ENCODE assay signal across 23 cellular contexts in genomic region chr13:51550151-51550550, GRCh38. TPM values are rescaled to one million over a fixed set of nuclear protein-coding genes. Genes with fewer than 3 reads are reported as not detected.
DNase-seq lines count a peak whose midpoint lies in the region; ATAC-seq, FAIRE-seq and TF ChIP-seq lines count a peak whose summit lies in the region.
"Had no signal": no experiment of that assay in that cellular context is flagged by ENCODE, and none has a peak within 500 bp of the region (broad histone marks: within the 10 kb centered on the region; RNA-seq: fewer than 3 reads in every experiment).

No MANE protein-coding gene starts in this region.

- CTCF ChIA-PET in PC-3 (lab: Charles Lee), result no interaction called here

- no peaks in the 10 kb centered on the region for H3K9me2 ChIP-seq in PC-3 (replicated peaks; ENCODE audit: low read length)

- H4K20me1 ChIP-seq in OCI-LY3 (ENCODE audit: insufficient read depth, low read length) (no peaks in the 10 kb centered on the region), PC-3 (ENCODE audit: low read length) (no peaks in the 10 kb centered on the region)
- H4K20me1 ChIP-seq: BLaER1 treated with 17β-estradiol and CSF1 and Interleukin-3, amounts not matched to agents 10 nM and 100 nM had no signal

- DNase-seq in AML-193 (lab: John Stamatoyannopoulos, UW) (peak; percentile 12 to 24), GM19239 (ENCODE audit: insufficient read length, low spot score) (no peak), epithelial cell of prostate (ENCODE audit: low read depth, low spot score) (no peak), stomach (no peak), PC-3 (no peak)
- DNase-seq in activated T-cell treated with anti-CD3 and anti-CD28 coated beads, Interleukin-2, amount 50 U/mL, for 72 hours, result no peak
- no peak for DNase-seq in activated naive CD4-positive, alpha-beta T cell treated with anti-CD3 and anti-CD28 coated beads, Interleukin-2, amount 50 U/mL, for 16 hours
- DNase-seq: Calu3; CD8-positive, alpha-beta memory T cell; GDM1; NCI-H1092; NCI-H1436; NCI-H187 treated with DMSO at 0.1 percent for 48 hours; NCI-H2107; NCI-H446 treated with DMSO at 0.1 percent for 48 hours; NCI-H526 treated with DMSO at 0.1 percent for 48 hours; OCI-M1; T-helper 1 cell had no signal

- H2AFZ ChIP-seq in OCI-LY3 (ENCODE audit: low read depth, low read length), result peak overlapping the region; percentile 15; the same call in 1 of the 2 replicates
- H2AFZ ChIP-seq in PC-3 (ENCODE audit: low read length), result no peak overlapping the region

- H3K27ac Mint-ChIP-seq in activated T-cell treated with anti-CD3 and anti-CD28 coated beads, Interleukin-2, amount 50 U/mL, for 72 hours, result no peak overlapping the region
- H3K27ac Mint-ChIP-seq: CD8-positive, alpha-beta memory T cell had no signal

- no peaks in the 10 kb centered on the region for H3F3A ChIP-seq in PC-3 (ENCODE audit: low read length, unreplicated experiment)

- ATAC-seq in activated T-cell treated with anti-CD3 and anti-CD28 coated beads, Interleukin-2, amount 50 U/mL, for 72 hours (replicated peaks in 1 of 2), result no peak
- no peak for ATAC-seq in PC-3
- ATAC-seq: Right ventricle myocardium inferior had no signal

- peaks cover 21% of the 10 kb centered on the region for H3K4me1 Mint-ChIP-seq in activated T-cell treated with anti-CD3 and anti-CD28 coated beads, Interleukin-2, amount 50 U/mL, for 72 hours (ENCODE audit: low read depth)
- H3K4me1 Mint-ChIP-seq: CD8-positive, alpha-beta memory T cell had no signal

- H3K4me3 ChIP-seq in OCI-LY3 (ENCODE audit: low read length) (no peak overlapping the region), stomach (no peak overlapping the region), PC-3 (ENCODE audit: low read length) (no peak overlapping the region)
- H3K4me3 ChIP-seq: BLaER1 treated with 17β-estradiol and CSF1 and Interleukin-3, amounts not matched to agents 10 nM and 100 nM had no signal

- WGBS in stomach, 5 donors, result 89 to 100% (median 94%) methylated on average over 1 of the region's 1 CpG

- H3K4me2 ChIP-seq in OCI-LY3 (ENCODE audit: low read length), result 0 out of 2 replicates have a peak overlapping the region, but pooled peaks have one; percentile 60
- no peak overlapping the region for H3K4me2 ChIP-seq in PC-3 (ENCODE audit: low read length)
- H3K4me2 ChIP-seq: BLaER1 treated with 17β-estradiol and CSF1 and Interleukin-3, amounts not matched to agents 10 nM and 100 nM; KMS-11 had no signal

- H3K36me3 ChIP-seq in OCI-LY3 (replicated peaks; ENCODE audit: low read depth, low read length) (no peaks in the 10 kb centered on the region), stomach (no peaks in the 10 kb centered on the region), PC-3 (ENCODE audit: low read depth, low read length) (no peaks in the 10 kb centered on the region)
- H3K36me3 ChIP-seq: BLaER1 treated with 17β-estradiol and CSF1 and Interleukin-3, amounts not matched to agents 10 nM and 100 nM had no signal

- peaks cover 0 to 5% of the 10 kb centered on the region in 2 donors for H3K9me3 Mint-ChIP-seq in activated T-cell treated with anti-CD3 and anti-CD28 coated beads, Interleukin-2, amount 50 U/mL, for 72 hours
- H3K9me3 Mint-ChIP-seq: CD8-positive, alpha-beta memory T cell had no signal

- no peak for TF ChIP-seq POLR2A in stomach (IDR thresholded peaks at IDR 0.05)

- H3K27me3 Mint-ChIP-seq in activated T-cell treated with anti-CD3 and anti-CD28 coated beads, Interleukin-2, amount 50 U/mL, for 72 hours (ENCODE audit: low read depth), result no peaks in the 10 kb centered on the region

- no peak overlapping the region for H3K4me3 Mint-ChIP-seq in activated T-cell treated with anti-CD3 and anti-CD28 coated beads, Interleukin-2, amount 50 U/mL, for 72 hours
- H3K4me3 Mint-ChIP-seq: CD8-positive, alpha-beta memory T cell had no signal

- H3K4me1 ChIP-seq in OCI-LY3 (ENCODE audit: low read length) (peaks cover 60% of the 10 kb centered on the region), stomach (peaks cover 0 to 9% (median 0%) of the 10 kb centered on the region in 4 donors), PC-3 (ENCODE audit: insufficient read depth, low read length) (no peaks in the 10 kb centered on the region)

- H3K79me2 ChIP-seq in OCI-LY3 (ENCODE audit: low read length) (no peaks in the 10 kb centered on the region), PC-3 (ENCODE audit: low read length) (no peaks in the 10 kb centered on the region)

- intact Hi-C loops in stomach (cut with DNase I; ENCODE audit: low total_unique reads) (no loop called here), PC-3 (cut with micrococcal nuclease) (no loop called here)

- H3K27me3 ChIP-seq in OCI-LY3 (ENCODE audit: low read depth, low read length) (no peaks in the 10 kb centered on the region), stomach (no peaks in the 10 kb centered on the region), PC-3 (ENCODE audit: low read length) (no peaks in the 10 kb centered on the region)
- H3K27me3 ChIP-seq: BLaER1 treated with 17β-estradiol and CSF1 and Interleukin-3, amounts not matched to agents 10 nM and 100 nM had no signal

- POLR2A ChIA-PET in PC-3 (lab: Charles Lee; ENCODE audit: unreplicated experiment), result no interaction called here

- H3K9ac ChIP-seq in OCI-LY3 (ENCODE audit: low read length), result peak overlapping the region; percentile 44; the same call in 1 of the 2 replicates
- H3K9ac ChIP-seq in PC-3 (ENCODE audit: low read length), result no peak overlapping the region
- H3K9ac ChIP-seq: BLaER1 treated with 17β-estradiol and CSF1 and Interleukin-3, amounts not matched to agents 10 nM and 100 nM; KMS-11 had no signal

- peak overlapping the region; percentile 82 for H3K27ac ChIP-seq in OCI-LY3 (ENCODE audit: low read length)
- H3K27ac ChIP-seq in epithelial cell of prostate, result peak overlapping the region; percentile 69
- H3K27ac ChIP-seq in stomach, result no peak overlapping the region
- no peak overlapping the region for H3K27ac ChIP-seq in PC-3 (ENCODE audit: low read length)
- H3K27ac ChIP-seq: BLaER1 treated with 17β-estradiol and CSF1 and Interleukin-3, amounts not matched to agents 10 nM and 100 nM; KMS-11 had no signal

- peaks cover 0 to 2% of the 10 kb centered on the region in 2 donors for H3K36me3 Mint-ChIP-seq in activated T-cell treated with anti-CD3 and anti-CD28 coated beads, Interleukin-2, amount 50 U/mL, for 72 hours (ENCODE audit: insufficient read depth in 2 of 2)

- peak; percentile 18 for FAIRE-seq in GM19239 (lab: Jason Lieb, UNC)
- FAIRE-seq: HTR-8/SVneo had no signal

- H3K9me3 ChIP-seq in OCI-LY3 (ENCODE audit: insufficient read depth, low read length) (no peaks in the 10 kb centered on the region), stomach (no peaks in the 10 kb centered on the region), PC-3 (ENCODE audit: low read length) (no peaks in the 10 kb centered on the region)
- H3K9me3 ChIP-seq: BLaER1 treated with 17β-estradiol and CSF1 and Interleukin-3, amounts not matched to agents 10 nM and 100 nM had no signal

- no peak for TF ChIP-seq CTCF in OCI-LY3 (IDR thresholded peaks at IDR 0.05; ENCODE audit: low read depth, low read length)
- no peak for TF ChIP-seq CTCF in stomach (IDR thresholded peaks at IDR 0.05)
- no peak for TF ChIP-seq CTCF in PC-3 (conservative IDR thresholded peaks at IDR 0.05; ENCODE audit: low read depth, low read length)

- TF ChIP-seq EP300 in stomach (IDR thresholded peaks at IDR 0.05), result no peak

- no TSS peak for BruUV-seq in PC-3 (replicated peaks; lab: Mats Ljungman, UMichigan)

RNA-seq across cellular contexts. Expression of gene WDFY2, which starts 34.1 kb away (rescaled TPM):
- total RNA-seq in activated T-cell treated with anti-CD3 and anti-CD28 coated beads, Interleukin-2, amount 50 U/mL, for 72 hours, result 10 to 100 TPM; 12.6 to 13.5 TPM
- total RNA-seq in stomach (10 to 100 TPM in 4 of 5 donors, 1 to 10 TPM in 1; 1.4 to 22.6 (median 19.8) TPM), PC-3 (2014; rRNA removed) (4.1 and 5.9 TPM in 2 replicates)
- 1 to 10 TPM; 2.0 to 4.7 (median 4.6) TPM for polyA plus RNA-seq in stomach

Comparison
In these comparisons a context has a peak if more than half of its experiments do, and no peak if none do; other contexts are left out.
1. DNase-seq: peak in AML-193 (2 of 2); none in GM19239 (single experiment), epithelial cell of prostate (single experiment), activated T-cell treated with anti-CD3 and anti-CD28 coated beads, Interleukin-2, amount 50 U/mL, for 72 hours (0 of 2), stomach (single experiment), PC-3 (single experiment) and activated naive CD4-positive, alpha-beta T cell treated with anti-CD3 and anti-CD28 coated beads, Interleukin-2, amount 50 U/mL, for 16 hours (single experiment).
2. H3K27ac ChIP-seq: peak in OCI-LY3 (single experiment) and epithelial cell of prostate (single experiment); none in stomach (0 of 5) and PC-3 (single experiment).